In the genomic region with DNA sequence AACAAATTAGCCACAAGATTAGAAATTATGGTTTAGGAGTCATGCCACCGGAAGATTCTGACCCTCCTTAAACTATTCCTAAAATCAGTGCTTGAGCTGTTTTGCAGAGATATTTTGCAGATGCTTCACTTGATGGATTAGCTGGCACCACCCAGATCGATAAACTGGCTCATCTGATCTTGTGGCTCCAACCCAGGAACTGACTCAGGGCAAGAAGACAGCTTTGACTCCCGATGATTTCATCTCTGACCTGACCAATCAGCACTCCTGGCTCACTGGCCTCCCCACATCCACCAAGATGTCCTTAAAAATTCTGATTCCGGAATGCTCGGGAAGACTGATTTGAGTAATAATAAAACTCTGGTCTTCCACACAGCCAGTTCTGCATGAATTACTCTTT, we compare ENCODE assay signal across 19 cellular contexts.
"Had no signal": no experiment of that assay in that cellular context is flagged by ENCODE, and none has a peak within 500 bp of the region (broad histone marks: within the 10 kb centered on the region; RNA-seq: fewer than 3 reads in every experiment).

No MANE protein-coding gene starts in this region.

- ATAC-seq: gastroesophageal sphincter; left ventricle myocardium superior; naive thymus-derived CD4-positive, alpha-beta T cell; sciatic nerve; stimulated activated naive B cell treated with anti-CD40 and anti-IgM and Interleukin-4, amounts not matched to agents 10 μg/mL and 1 μg/mL and 100 μg/mL, for 72 hours; stimulated activated naive CD8-positive, alpha-beta T cell treated with anti-CD3 and anti-CD28 coated beads, Interleukin-15, amount 100 ng/mL, for 72 hours had no signal

- H3K4me1 Mint-ChIP-seq: immature natural killer cell; stimulated activated naive B cell treated with anti-CD40 and anti-IgM and Interleukin-4, amounts not matched to agents 10 μg/mL and 1 μg/mL and 100 μg/mL, for 72 hours; stimulated activated naive CD8-positive, alpha-beta T cell treated with anti-CD3 and anti-CD28 coated beads, Interleukin-15, amount 100 ng/mL, for 72 hours had no signal

- H3K9me3 ChIP-seq: colonic mucosa, gastroesophageal sphincter, thoracic aorta, transverse colon had no signal

- H3K27ac Mint-ChIP-seq: immature natural killer cell; nephron progenitor cell; stimulated activated naive B cell treated with anti-CD40 and anti-IgM and Interleukin-4, amounts not matched to agents 10 μg/mL and 1 μg/mL and 100 μg/mL, for 72 hours; stimulated activated naive CD8-positive, alpha-beta T cell treated with anti-CD3 and anti-CD28 coated beads, Interleukin-15, amount 100 ng/mL, for 72 hours had no signal

- H3K27me3 Mint-ChIP-seq: stimulated activated naive B cell treated with anti-CD40 and anti-IgM and Interleukin-4, amounts not matched to agents 10 μg/mL and 1 μg/mL and 100 μg/mL, for 72 hours; stimulated activated naive CD8-positive, alpha-beta T cell treated with anti-CD3 and anti-CD28 coated beads, Interleukin-15, amount 100 ng/mL, for 72 hours had no signal

- DNase-seq: colonic mucosa; dermis blood vessel endothelial cell; glutamatergic neuron; immature natural killer cell; kidney; left cardiac atrium; left ventricle myocardium superior; mesendoderm; naive thymus-derived CD4-positive, alpha-beta T cell; nephron progenitor cell; posterior cingulate gyrus; stimulated activated CD4-positive, alpha-beta T cell treated with anti-CD3 and anti-CD28 coated beads, Interleukin-2, amount 100 ng/mL, for 24 hours; stimulated activated CD4-positive, alpha-beta T cell treated with anti-CD3 and anti-CD28 coated beads, Interleukin-4, amount 100 ng/mL, for 4 hours; stimulated activated naive B cell treated with anti-CD40 and anti-IgM and Interleukin-4, amounts not matched to agents 10 μg/mL and 1 μg/mL and 100 μg/mL, for 72 hours; stimulated activated naive CD8-positive, alpha-beta T cell treated with anti-CD3 and anti-CD28 coated beads, Interleukin-15, amount 100 ng/mL, for 72 hours; transverse colon had no signal

- H3K4me3 ChIP-seq: colonic mucosa, gastroesophageal sphincter, thoracic aorta, transverse colon had no signal

- H3K36me3 Mint-ChIP-seq: immature natural killer cell; naive thymus-derived CD4-positive, alpha-beta T cell; stimulated activated naive B cell treated with anti-CD40 and anti-IgM and Interleukin-4, amounts not matched to agents 10 μg/mL and 1 μg/mL and 100 μg/mL, for 72 hours had no signal

- H3K4me3 Mint-ChIP-seq: immature natural killer cell; naive thymus-derived CD4-positive, alpha-beta T cell; nephron progenitor cell; stimulated activated naive B cell treated with anti-CD40 and anti-IgM and Interleukin-4, amounts not matched to agents 10 μg/mL and 1 μg/mL and 100 μg/mL, for 72 hours; stimulated activated naive CD8-positive, alpha-beta T cell treated with anti-CD3 and anti-CD28 coated beads, Interleukin-15, amount 100 ng/mL, for 72 hours had no signal
